Comparison of ENCODE assay signal across 20 cellular contexts in the genomic region with DNA sequence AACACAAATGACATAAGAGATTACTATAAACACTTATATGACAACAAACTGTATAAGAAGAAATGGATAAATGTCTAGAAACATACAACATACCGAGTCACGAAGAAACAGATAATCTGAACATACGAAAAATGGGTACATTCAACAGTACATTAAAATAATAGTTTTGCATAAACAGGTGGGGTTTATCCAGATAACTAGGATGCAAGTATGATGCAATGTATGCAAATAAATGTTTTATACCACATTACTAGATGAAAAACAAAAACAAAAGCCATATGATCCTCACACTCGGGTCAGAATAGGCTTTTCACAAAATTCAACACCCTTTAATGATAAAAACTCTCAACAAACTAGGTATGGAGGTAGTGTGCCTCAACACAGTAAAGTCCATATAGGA.
DNase-seq lines count a peak whose midpoint lies in the region; ATAC-seq and FAIRE-seq lines count a peak whose summit lies in the region.
"Had no signal": no experiment of that assay in that cellular context is flagged by ENCODE, and none has a peak within 500 bp of the region (broad histone marks: within the 10 kb centered on the region; RNA-seq: fewer than 3 reads in every experiment).

No MANE protein-coding gene starts in this region.

- peaks cover 0 to 6% of the 10 kb centered on the region in 2 donors for H3K9me3 Mint-ChIP-seq in stimulated activated naive B cell treated with anti-CD40 and anti-IgM and Interleukin-4, amounts not matched to agents 10 μg/mL and 1 μg/mL and 100 μg/mL, for 72 hours

- H3K27me3 Mint-ChIP-seq in stimulated activated naive B cell treated with anti-CD40 and anti-IgM and Interleukin-4, amounts not matched to agents 10 μg/mL and 1 μg/mL and 100 μg/mL, for 72 hours, result no peaks in the 10 kb centered on the region
- H3K27me3 Mint-ChIP-seq: B cell; CD4-positive, alpha-beta memory T cell; CD4-positive, CD25-positive, alpha-beta regulatory T cell; CD8-positive, alpha-beta memory T cell had no signal

- H3K4me3 Mint-ChIP-seq in stimulated activated naive B cell treated with anti-CD40 and anti-IgM and Interleukin-4, amounts not matched to agents 10 μg/mL and 1 μg/mL and 100 μg/mL, for 72 hours, result no peak overlapping the region
- H3K4me3 Mint-ChIP-seq: B cell; CD14-positive monocyte; CD4-positive, alpha-beta memory T cell; CD4-positive, CD25-positive, alpha-beta regulatory T cell; CD8-positive, alpha-beta memory T cell had no signal

- no peaks in the 10 kb centered on the region for H3K36me3 Mint-ChIP-seq in stimulated activated naive B cell treated with anti-CD40 and anti-IgM and Interleukin-4, amounts not matched to agents 10 μg/mL and 1 μg/mL and 100 μg/mL, for 72 hours
- H3K36me3 Mint-ChIP-seq: CD14-positive monocyte; CD4-positive, alpha-beta memory T cell; CD4-positive, CD25-positive, alpha-beta regulatory T cell; CD8-positive, alpha-beta memory T cell had no signal

- no peak for ATAC-seq in GM21528 (IDR thresholded peaks at IDR 0.05; ENCODE audit: low FRiP score, unreplicated experiment)
- no peak for ATAC-seq in stimulated activated naive B cell treated with anti-CD40 and anti-IgM and Interleukin-4, amounts not matched to agents 10 μg/mL and 1 μg/mL and 100 μg/mL, for 72 hours (replicated peaks)
- ATAC-seq: A549 had no signal

- FAIRE-seq in HTR-8/SVneo (lab: Jason Lieb, UNC), result peak; percentile 4
- FAIRE-seq in colon (lab: Jason Lieb, UNC), result peak; percentile 5
- FAIRE-seq: A549, G401.6, GM12891, GM19239 had no signal

- DNase-seq in HTR-8/SVneo (ENCODE audit: insufficient read length, low spot score) (no peak), Kasumi-1 (lab: John Stamatoyannopoulos, UW) (no peak)
- DNase-seq in stimulated activated naive B cell treated with anti-CD40 and anti-IgM and Interleukin-4, amounts not matched to agents 10 μg/mL and 1 μg/mL and 100 μg/mL, for 72 hours, result no peak
- DNase-seq: 8988T; AML-193; C1 segment of cervical spinal cord; CD4-positive, alpha-beta memory T cell; CD4-positive, CD25-positive, alpha-beta regulatory T cell; CD8-positive, alpha-beta memory T cell; COR-L47; DMS79 treated with DMSO at 0.1 percent for 48 hours; GF-D8 had no signal

- H3K27ac Mint-ChIP-seq in stimulated activated naive B cell treated with anti-CD40 and anti-IgM and Interleukin-4, amounts not matched to agents 10 μg/mL and 1 μg/mL and 100 μg/mL, for 72 hours, result no peak overlapping the region
- H3K27ac Mint-ChIP-seq: B cell; CD14-positive monocyte; CD4-positive, alpha-beta memory T cell; CD4-positive, CD25-positive, alpha-beta regulatory T cell; CD8-positive, alpha-beta memory T cell had no signal

- H3K4me1 Mint-ChIP-seq in stimulated activated naive B cell treated with anti-CD40 and anti-IgM and Interleukin-4, amounts not matched to agents 10 μg/mL and 1 μg/mL and 100 μg/mL, for 72 hours, result no peaks in the 10 kb centered on the region
- H3K4me1 Mint-ChIP-seq: B cell; CD14-positive monocyte; CD4-positive, alpha-beta memory T cell; CD8-positive, alpha-beta memory T cell had no signal
